In genomic region chr7:64101943-64102655, GRCh38 we compare ENCODE assay signal across 26 cellular contexts.
"Had no signal": no experiment of that assay in that cellular context is flagged by ENCODE, and none has a peak within 500 bp of the region (broad histone marks: within the 10 kb centered on the region; RNA-seq: fewer than 3 reads in every experiment).

No MANE protein-coding gene starts in this region.

- H3K27ac ChIP-seq: epithelial cell of prostate, esophagus squamous epithelium, gastroesophageal sphincter, left ventricle myocardium inferior, neural progenitor cell, pancreas, prostate gland, right lobe of liver, spleen, suprapubic skin, thyroid gland, upper lobe of left lung, vagina had no signal

- H3K9me3 ChIP-seq: left ventricle myocardium inferior, pancreas, prostate gland, right lobe of liver, thyroid gland had no signal

- DNase-seq: effector memory CD8-positive, alpha-beta T cell; esophagus squamous epithelium; foreskin fibroblast; glutamatergic neuron; kidney; left cardiac atrium; left ventricle myocardium inferior; mesendoderm; naive thymus-derived CD8-positive, alpha-beta T cell; nucleus accumbens; right lobe of liver; stimulated activated CD4-positive, alpha-beta T cell treated with anti-CD3 and anti-CD28 coated beads, Interleukin-15, amount 100 ng/mL, for 24 hours; stimulated activated CD4-positive, alpha-beta T cell treated with anti-CD3 and anti-CD28 coated beads, Interleukin-1b, Interleukin-23, amount 100 ng/mL, for 48 hours; stimulated activated CD4-positive, alpha-beta T cell treated with anti-CD3 and anti-CD28 coated beads, Interleukin-4, amount 100 ng/mL, for 24 hours; stimulated activated naive B cell treated with anti-CD40 and anti-IgM and Interleukin-4, amounts not matched to agents 10 μg/mL and 1 μg/mL and 100 μg/mL, for 72 hours; thyroid gland had no signal

- H3K36me3 Mint-ChIP-seq: neural progenitor cell had no signal

- H3K4me3 Mint-ChIP-seq: dendritic cell treated with granulocyte-macrophage colony-stimulating factor and Interleukin-4, amounts not matched to agents 40 ng/mL and 50 ng/mL, for 4 days; effector memory CD8-positive, alpha-beta T cell; naive thymus-derived CD8-positive, alpha-beta T cell; neural progenitor cell; stimulated activated naive B cell treated with anti-CD40 and anti-IgM and Interleukin-4, amounts not matched to agents 10 μg/mL and 1 μg/mL and 100 μg/mL, for 72 hours had no signal

- H3K9ac ChIP-seq: neural progenitor cell had no signal

- H3K4me3 ChIP-seq: esophagus squamous epithelium, gastroesophageal sphincter, left ventricle myocardium inferior, neural progenitor cell, pancreas, prostate gland, right lobe of liver, spleen, suprapubic skin, thyroid gland, upper lobe of left lung, vagina had no signal

- H3K4me1 ChIP-seq: esophagus squamous epithelium, gastroesophageal sphincter, left ventricle myocardium inferior, neural progenitor cell, pancreas, prostate gland, right lobe of liver, spleen, suprapubic skin, thyroid gland, upper lobe of left lung, vagina had no signal

- H3K4me1 Mint-ChIP-seq: neural progenitor cell; stimulated activated naive B cell treated with anti-CD40 and anti-IgM and Interleukin-4, amounts not matched to agents 10 μg/mL and 1 μg/mL and 100 μg/mL, for 72 hours had no signal

- H3K27me3 ChIP-seq: esophagus squamous epithelium, neural progenitor cell, pancreas, right lobe of liver, spleen, suprapubic skin, thyroid gland, upper lobe of left lung, vagina had no signal

- H3K36me3 ChIP-seq: esophagus squamous epithelium, gastroesophageal sphincter, left ventricle myocardium inferior, neural progenitor cell, pancreas, prostate gland, right lobe of liver, spleen, suprapubic skin, thyroid gland, upper lobe of left lung, vagina had no signal

- H3K27me3 Mint-ChIP-seq: dendritic cell treated with granulocyte-macrophage colony-stimulating factor and Interleukin-4, amounts not matched to agents 40 ng/mL and 50 ng/mL, for 4 days; effector memory CD8-positive, alpha-beta T cell; naive thymus-derived CD8-positive, alpha-beta T cell; stimulated activated naive B cell treated with anti-CD40 and anti-IgM and Interleukin-4, amounts not matched to agents 10 μg/mL and 1 μg/mL and 100 μg/mL, for 72 hours had no signal

- H3K27ac Mint-ChIP-seq: dendritic cell treated with granulocyte-macrophage colony-stimulating factor and Interleukin-4, amounts not matched to agents 40 ng/mL and 50 ng/mL, for 4 days; effector memory CD8-positive, alpha-beta T cell; naive thymus-derived CD8-positive, alpha-beta T cell; neural progenitor cell; stimulated activated naive B cell treated with anti-CD40 and anti-IgM and Interleukin-4, amounts not matched to agents 10 μg/mL and 1 μg/mL and 100 μg/mL, for 72 hours had no signal
